ENCODE assay signal across 8 cellular contexts in genomic region chr16:21820908-21821465, GRCh38. TPM values are rescaled to one million over a fixed set of nuclear protein-coding genes. Genes with fewer than 3 reads are reported as not detected.
A peak's percentile ranks its signal among the peaks of the same experiment; 100 is the strongest.
DNase-seq lines count a peak whose midpoint lies in the region; ATAC-seq, FAIRE-seq and TF ChIP-seq lines count a peak whose summit lies in the region.
"Not testable (repeated sequence)": the region's sequence is repeated elsewhere in the genome, so short reads cannot be mapped to it uniquely, and the experiment has no call there.

No MANE protein-coding gene starts in this region.

- H3K9me2 ChIP-seq in GM23248 (ENCODE audit: insufficient read depth); OCI-LY1 (ENCODE audit: low read depth, low read length): not testable (repeated sequence)

- intact Hi-C loops in colonic mucosa (cut with DNase I); left ventricle myocardium inferior (cut with micrococcal nuclease): not testable (repeated sequence)

- DNase-seq in A549 (ENCODE audit: low read depth in 1 of 2, low spot score in 1 of 2); GM23248; activated CD8-positive, alpha-beta memory T cell treated with anti-CD3 and anti-CD28 coated beads, Interleukin-2, amount 10 ng/mL, durations not matched to agents 7 days and 5 days; colonic mucosa; left ventricle myocardium inferior: not testable (repeated sequence)

- not testable (repeated sequence) for H3F3A ChIP-seq in GM23248 (ENCODE audit: insufficient read depth); OCI-LY1 (ENCODE audit: insufficient read depth, low read length)

- H3K4me1 ChIP-seq in A549; GM23248 (ENCODE audit: insufficient read depth); colonic mucosa; muscle layer of duodenum (ENCODE audit: control insufficient read depth in 1 of 2, insufficient read depth in 2 of 2, low read length in 2 of 2); skeletal muscle tissue (ENCODE audit: control insufficient read depth in 3 of 3, insufficient read depth in 3 of 3, low read length in 3 of 3): not testable (repeated sequence)
- H3K4me1 ChIP-seq in OCI-LY1 (ENCODE audit: insufficient read depth, low read length, severe bottlenecking) (peaks cover 22% of the 10 kb centered on the region), left ventricle myocardium inferior (peaks cover 16% of the 10 kb centered on the region)

- peak overlapping the region; percentile 86 for H3K4me3 Mint-ChIP-seq in activated CD8-positive, alpha-beta memory T cell treated with anti-CD3 and anti-CD28 coated beads, Interleukin-2, amount 10 ng/mL, durations not matched to agents 7 days and 5 days

- not testable (repeated sequence) for ATAC-seq in A549; activated CD8-positive, alpha-beta memory T cell treated with anti-CD3 and anti-CD28 coated beads, Interleukin-2, amount 10 ng/mL, durations not matched to agents 7 days and 5 days

- H4K20me1 ChIP-seq in GM23248 (ENCODE audit: insufficient read depth); OCI-LY1 (ENCODE audit: insufficient read depth, low read length): not testable (repeated sequence)

- H3K4me1 Mint-ChIP-seq in activated CD8-positive, alpha-beta memory T cell treated with anti-CD3 and anti-CD28 coated beads, Interleukin-2, amount 10 ng/mL, durations not matched to agents 7 days and 5 days = peaks cover 22% of the 10 kb centered on the region

- not testable (repeated sequence) for TF ChIP-seq RAD21 in A549 (conservative IDR thresholded peaks at IDR 0.05 in 1 of 2, IDR thresholded peaks at IDR 0.05 in 1 of 2)

- FAIRE-seq in A549 (lab: Jason Lieb, UNC) = not testable (repeated sequence)

- H3K27ac Mint-ChIP-seq in activated CD8-positive, alpha-beta memory T cell treated with anti-CD3 and anti-CD28 coated beads, Interleukin-2, amount 10 ng/mL, durations not matched to agents 7 days and 5 days = peak overlapping the region; percentile 95

- POLR2A ChIA-PET in A549 (lab: Yijun Ruan, JAX) = not testable (repeated sequence)

- H3K9ac ChIP-seq in GM23248 (peak overlapping the region; percentile 91), OCI-LY1 (ENCODE audit: low read length) (peak overlapping the region; percentile 96), skeletal muscle tissue (ENCODE audit: low read depth in 1 of 3, low read length in 3 of 3) (peak overlapping the region in 1 of 3 donors; percentile 45)
- not testable (repeated sequence) for H3K9ac ChIP-seq in colonic mucosa (ENCODE audit: low read depth in 2 of 2, low read length in 2 of 2)

- H3K4me2 ChIP-seq in A549 = peak overlapping the region; percentile 76
- peak overlapping the region; percentile 90 for H3K4me2 ChIP-seq in GM23248 (ENCODE audit: unreplicated experiment)
- H3K4me2 ChIP-seq in OCI-LY1 (ENCODE audit: low read length) = peak overlapping the region; percentile 74

- in situ Hi-C loops in GM23248 (cut with MboI) = loop anchor here (25.0 kb wide), 1 partner anchor 116 kb away; no protein-coding TSS in a partner anchor

- peak overlapping the region; percentile 85 to 91 for H3K27ac ChIP-seq in A549
- H3K27ac ChIP-seq in GM23248; muscle layer of duodenum (ENCODE audit: low read length); skeletal muscle tissue (ENCODE audit: low read depth, low read length): not testable (repeated sequence)
- H3K27ac ChIP-seq in OCI-LY1 (ENCODE audit: low read depth, low read length, poor library complexity, severe bottlenecking) = peak overlapping the region; percentile 78
- peak overlapping the region; percentile 85 for H3K27ac ChIP-seq in colonic mucosa
- H3K27ac ChIP-seq in left ventricle myocardium inferior (replicated peaks) = peak overlapping the region; percentile 88

- WGBS in A549 (ENCODE audit: missing lambda C conversion rate) = 89% methylated on average over 15 of the region's 15 CpGs
- 89 to 91% methylated on average over 10 to 15 of the region's 15 CpGs for WGBS in GM23248 (ENCODE audit: low coverage in 1 of 2, low lambda C conversion rate in 2 of 2, missing lambda C conversion rate in 2 of 2), 2 experiments

- peaks cover 10% of the 10 kb centered on the region for H3K79me2 ChIP-seq in GM23248 (ENCODE audit: insufficient read depth)
- not testable (repeated sequence) for H3K79me2 ChIP-seq in OCI-LY1 (ENCODE audit: insufficient read depth, low read length)

- not testable (repeated sequence) for TF ChIP-seq EP300 in A549 (IDR thresholded peaks at IDR 0.05)

- CTCF ChIA-PET in A549 (lab: Yijun Ruan, JAX) = not testable (repeated sequence)
- CTCF ChIA-PET in activated CD8-positive, alpha-beta memory T cell treated with anti-CD3 and anti-CD28 coated beads, Interleukin-2, amount 10 ng/mL, durations not matched to agents 7 days and 5 days (lab: Charles Lee) = interaction anchor here (1.6 to 1.7 kb wide), 2 partner anchors 114 to 257 kb away, joined by 4 to 5 read pairs; no protein-coding TSS in a partner anchor

- TF ChIP-seq CTCF in A549 (IDR thresholded peaks at IDR 0.05); OCI-LY1 (IDR thresholded peaks at IDR 0.05; ENCODE audit: low read length); colonic mucosa (IDR thresholded peaks at IDR 0.05); left ventricle myocardium inferior (IDR thresholded peaks at IDR 0.05; ENCODE audit: borderline replicate concordance): not testable (repeated sequence)

- H3K36me3 Mint-ChIP-seq in activated CD8-positive, alpha-beta memory T cell treated with anti-CD3 and anti-CD28 coated beads, Interleukin-2, amount 10 ng/mL, durations not matched to agents 7 days and 5 days = not testable (repeated sequence)

- H2AFZ ChIP-seq in GM23248 = peak overlapping the region; percentile 100
- not testable (repeated sequence) for H2AFZ ChIP-seq in OCI-LY1 (ENCODE audit: low read length)

- not testable (repeated sequence) for H3K27me3 ChIP-seq in GM23248 (replicated peaks; ENCODE audit: insufficient read depth); OCI-LY1 (ENCODE audit: insufficient read depth, low read length); colonic mucosa; left ventricle myocardium inferior (ENCODE audit: low read depth); muscle layer of duodenum (ENCODE audit: low read depth, low read length); skeletal muscle tissue (ENCODE audit: control insufficient read depth in 3 of 3, insufficient read depth in 3 of 3, low read length in 3 of 3)

- not testable (repeated sequence) for H3K27me3 Mint-ChIP-seq in activated CD8-positive, alpha-beta memory T cell treated with anti-CD3 and anti-CD28 coated beads, Interleukin-2, amount 10 ng/mL, durations not matched to agents 7 days and 5 days

- H3K9me3 Mint-ChIP-seq in activated CD8-positive, alpha-beta memory T cell treated with anti-CD3 and anti-CD28 coated beads, Interleukin-2, amount 10 ng/mL, durations not matched to agents 7 days and 5 days (ENCODE audit: low read depth) = not testable (repeated sequence)

- TF ChIP-seq POLR2A in A549 (IDR thresholded peaks at IDR 0.05; ENCODE audit: low read length) = not testable (repeated sequence)

- not testable (repeated sequence) for H3K9me3 ChIP-seq in A549; GM23248 (ENCODE audit: low read depth); OCI-LY1 (ENCODE audit: low read length); colonic mucosa; left ventricle myocardium inferior (replicated peaks); muscle layer of duodenum (ENCODE audit: control insufficient read depth in 1 of 2, low read length in 2 of 2); skeletal muscle tissue (ENCODE audit: control insufficient read depth in 3 of 3, low read length in 3 of 3)

- H3K36me3 ChIP-seq in GM23248 (ENCODE audit: low read depth); colonic mucosa; left ventricle myocardium inferior; muscle layer of duodenum (ENCODE audit: control insufficient read depth in 1 of 2, insufficient read depth in 2 of 2, low read length in 2 of 2); skeletal muscle tissue (ENCODE audit: control insufficient read depth in 3 of 3, insufficient read depth in 3 of 3, low read length in 3 of 3): not testable (repeated sequence)
- H3K36me3 ChIP-seq in OCI-LY1 (ENCODE audit: insufficient read depth, low read length) = peaks cover 12% of the 10 kb centered on the region; the same call in 1 of the 2 replicates

- peak overlapping the region; percentile 56 for H3K4me3 ChIP-seq in A549
- H3K4me3 ChIP-seq in GM23248 = peak overlapping the region; percentile 79
- peak overlapping the region; percentile 65 for H3K4me3 ChIP-seq in OCI-LY1 (ENCODE audit: low read depth, low read length, poor library complexity, severe bottlenecking)
- peak overlapping the region; percentile 41 for H3K4me3 ChIP-seq in colonic mucosa
- H3K4me3 ChIP-seq in left ventricle myocardium inferior = peak overlapping the region; percentile 76
- peak overlapping the region; percentile 56 to 64 for H3K4me3 ChIP-seq in muscle layer of duodenum (ENCODE audit: low read depth in 1 of 2, low read length in 2 of 2)
- peak overlapping the region in 2 of 3 donors; percentile 75 to 78 for H3K4me3 ChIP-seq in skeletal muscle tissue (ENCODE audit: low read length in 3 of 3)

TF ChIP-seq in A549, 52 proteins besides CTCF, POLR2A, EP300 and RAD21:
- TF ChIP-seq ZC3H11A (IDR thresholded peaks at IDR 0.05) = peak; percentile 99

RNA-seq across cellular contexts. Expression of gene NPIPB4, which starts 36.6 kb away (rescaled TPM):
- polyA plus RNA-seq in A549 (2011; rRNA removed) (20.9 and 30.5 TPM in 2 replicates), A549 (2017; fragmentation: RNase III; extraction: RNeasy Plus Mini Kit Qiagen cat#74134 plus additional on column Dnase treatment) (24.4 to 29.2 TPM (median 25.5 TPM) in 3 replicates), GM23248 (2016; fragmentation: Nextera tagmentation; extraction: Ambion mirVana) (11.5 and 23.9 TPM in 2 replicates)
- 7.7 and 15.2 TPM in 2 replicates for polyA plus RNA-seq in A549 (2012; cell fraction: cytosol; rRNA removed)
- 58.6 and 116 TPM in 2 replicates for polyA plus RNA-seq in A549 (2012; cell fraction: nucleus; rRNA removed)
- 40.7 and 49.7 TPM in 2 replicates for polyA minus RNA-seq in A549 (2011; rRNA and poly(A)+ RNA removed)
- total RNA-seq in GM23248 (2014; rRNA removed; shearing (Covaris generic)) = 2.8 and 14.6 TPM in 2 replicates
- total RNA-seq in activated CD8-positive, alpha-beta memory T cell treated with anti-CD3 and anti-CD28 coated beads, Interleukin-2, amount 10 ng/mL, durations not matched to agents 7 days and 5 days = 100 to 1,000 TPM; 196 to 272 TPM
- total RNA-seq in colonic mucosa (100 to 1,000 TPM in 1 of 2 donors, 10 to 100 TPM in 1; 45.7 to 109 TPM), left ventricle myocardium inferior (24.1 TPM), skeletal muscle tissue (8.4 TPM)
